Comparison of ENCODE assay signal across 19 cellular contexts in genomic region chr10:97690138-97690537, GRCh38. TPM values are rescaled to one million over a fixed set of nuclear protein-coding genes. Genes with fewer than 3 reads are reported as not detected.
A peak's percentile ranks its signal among the peaks of the same experiment; 100 is the strongest.
DNase-seq lines count a peak whose midpoint lies in the region; ATAC-seq and TF ChIP-seq lines count a peak whose summit lies in the region.
"Had no signal": no experiment of that assay in that cellular context is flagged by ENCODE, and none has a peak within 500 bp of the region (broad histone marks: within the 10 kb centered on the region; RNA-seq: fewer than 3 reads in every experiment).

No MANE protein-coding gene starts in this region.

- H4K20me1 ChIP-seq in HCT116 (ENCODE audit: insufficient read depth) (no peaks in the 10 kb centered on the region), fibroblast of lung (ENCODE audit: control insufficient read depth, extremely low read depth, insufficient read depth, low read length) (no peaks in the 10 kb centered on the region)

- H3K27me3 ChIP-seq in HCT116 (ENCODE audit: insufficient read depth, low read length) (no peaks in the 10 kb centered on the region), SJSA1 (replicated peaks) (no peaks in the 10 kb centered on the region), fibroblast of lung (ENCODE audit: control insufficient read depth, insufficient read depth, low read length) (no peaks in the 10 kb centered on the region), stomach (no peaks in the 10 kb centered on the region)
- H3K27me3 ChIP-seq: BE2C, Peyer's patch, uterus had no signal

- peaks cover 17% of the 10 kb centered on the region for H3K79me2 ChIP-seq in HCT116 (ENCODE audit: insufficient read depth, low read length)
- peaks cover 15% of the 10 kb centered on the region for H3K79me2 ChIP-seq in fibroblast of lung (ENCODE audit: control insufficient read depth, insufficient read depth, low read length)

- H3K27ac ChIP-seq in HCT116 (ENCODE audit: low read depth, low read length) (no peak overlapping the region), SJSA1 (peak overlapping the region; percentile 86), fibroblast of lung (ENCODE audit: insufficient read depth, low read length) (peak overlapping the region; percentile 93), stomach (peak overlapping the region in 4 of 5 donors; percentile 30 to 97 (median 92))
- H3K27ac ChIP-seq: Peyer's patch had no signal

- CTCF ChIA-PET in HCT116 (lab: Charles Lee), result interaction anchor here (5.0 kb wide), 1 partner anchor 12 kb away, joined by 23 read pairs; no protein-coding TSS in a partner anchor

- H3K4me1 ChIP-seq in HCT116 (ENCODE audit: control insufficient read depth in 1 of 2, insufficient read depth in 2 of 2, low read length in 2 of 2) (peaks cover 30 to 49% of the 10 kb centered on the region in 2 experiments), SJSA1 (replicated peaks) (peaks cover 44% of the 10 kb centered on the region), fibroblast of lung (ENCODE audit: control insufficient read depth, extremely low read depth, insufficient read depth, low read length) (peaks cover 17% of the 10 kb centered on the region), stomach (peaks cover 15 to 42% (median 30%) of the 10 kb centered on the region in 4 donors)

- peak overlapping the region; percentile 32 for H3K4me2 ChIP-seq in HCT116 (ENCODE audit: low read length)
- no peak overlapping the region for H3K4me2 ChIP-seq in fibroblast of lung (ENCODE audit: extremely low read depth, insufficient read depth, low read length)

- H3K4me3 ChIP-seq in HCT116 (replicated peaks in 1 of 2; ENCODE audit: low read depth in 1 of 2, low read length in 2 of 2) (no peak overlapping the region), SJSA1 (no peak overlapping the region), fibroblast of lung (replicated peaks in 1 of 4; ENCODE audit: control extremely low read depth in 1 of 4, insufficient read depth in 1 of 4, low read depth in 3 of 4, low read length in 4 of 4) (no peak overlapping the region), stomach (no peak overlapping the region)
- H3K4me3 ChIP-seq: Peyer's patch, uterus had no signal

- H2AFZ ChIP-seq in HCT116 (ENCODE audit: low read depth, low read length, poor library complexity, severe bottlenecking), result no peak overlapping the region
- no peak overlapping the region for H2AFZ ChIP-seq in fibroblast of lung (ENCODE audit: low read length)

- H3K9me3 ChIP-seq in HCT116 (ENCODE audit: control insufficient read depth in 1 of 2, insufficient read depth in 1 of 2, low read depth in 1 of 2, low read length in 2 of 2), result no peaks in the 10 kb centered on the region
- H3K9me3 ChIP-seq in SJSA1 (replicated peaks), result no peaks in the 10 kb centered on the region
- no peaks in the 10 kb centered on the region for H3K9me3 ChIP-seq in fibroblast of lung (ENCODE audit: control insufficient read depth, insufficient read depth, low read depth, low read length)
- H3K9me3 ChIP-seq in stomach, result no peaks in the 10 kb centered on the region
- H3K9me3 ChIP-seq: BE2C, Peyer's patch, uterus had no signal

- H3K9ac ChIP-seq in HCT116 (ENCODE audit: low read length) (no peak overlapping the region), fibroblast of lung (ENCODE audit: insufficient read depth, low read length) (no peak overlapping the region)

- TF ChIP-seq EP300 in stomach (IDR thresholded peaks at IDR 0.05), result no peak

- TF ChIP-seq RAD21 in HCT116 (IDR thresholded peaks at IDR 0.05; ENCODE audit: low read depth), result no peak

- 83 to 95% (median 92%) methylated on average over 3 of the region's 3 CpGs for WGBS in stomach, 5 donors

- POLR2A ChIA-PET in HCT116 (lab: Charles Lee), result no interaction called here

- no peaks in the 10 kb centered on the region for H3K36me3 ChIP-seq in HCT116 (ENCODE audit: control insufficient read depth in 1 of 2, insufficient read depth in 2 of 2, low read length in 2 of 2)
- no peaks in the 10 kb centered on the region for H3K36me3 ChIP-seq in SJSA1
- H3K36me3 ChIP-seq in fibroblast of lung (ENCODE audit: control insufficient read depth, insufficient read depth, low read length), result no peaks in the 10 kb centered on the region
- no peaks in the 10 kb centered on the region for H3K36me3 ChIP-seq in stomach
- H3K36me3 ChIP-seq: BE2C, Peyer's patch, uterus had no signal

- no TSS peak for BruUV-seq in HCT116 (replicated peaks; lab: Mats Ljungman, UMichigan)

- TF ChIP-seq POLR2A in HCT116 (IDR thresholded peaks at IDR 0.05; ENCODE audit: borderline replicate concordance, extremely low read depth, insufficient read depth, insufficient read length) (no peak), stomach (IDR thresholded peaks at IDR 0.05) (no peak)

- TF ChIP-seq CTCF in HCT116 (IDR thresholded peaks at IDR 0.05 in 2 of 3, conservative IDR thresholded peaks at IDR 0.05 in 1 of 3; ENCODE audit: borderline replicate concordance in 1 of 3, insufficient read depth in 1 of 3, low read depth in 2 of 3, low read length in 2 of 3), result no peak
- TF ChIP-seq CTCF in fibroblast of lung (conservative IDR thresholded peaks at IDR 0.05 in 1 of 2, IDR thresholded peaks at IDR 0.05 in 1 of 2; ENCODE audit: low read depth in 1 of 2, low read length in 2 of 2), result no peak
- no peak for TF ChIP-seq CTCF in stomach (IDR thresholded peaks at IDR 0.05)

- intact Hi-C loops in HCT116 (cut with micrococcal nuclease), result no loop called here
- intact Hi-C loops in stomach (cut with DNase I; ENCODE audit: low total_unique reads), result no loop called here

- ATAC-seq in HCT116, result no peak

- DNase-seq in HCT116 (ENCODE audit: low read depth, low spot score), result no peak
- no peak for DNase-seq in SJSA1 (ENCODE audit: low read depth in 1 of 2, low spot score in 2 of 2)
- no peak for DNase-seq in fibroblast of lung (ENCODE audit: low read depth in 2 of 2)
- DNase-seq in stomach, result no peak
- DNase-seq in pons (ENCODE audit: low spot score), result no peak
- DNase-seq in NCI-H1092 treated with DMSO at 0.1 percent for 48 hours (lab: John Stamatoyannopoulos, UW), result no peak
- no peak for DNase-seq in stimulated activated CD8-positive, alpha-beta memory T cell treated with anti-CD3 and anti-CD28 coated beads, Interleukin-4, amount 100 ng/mL, for 48 hours
- DNase-seq: activated CD4-positive, alpha-beta T cell treated with anti-CD3 and anti-CD28 coated beads for 48 hours; amygdala; BE2C; cerebellar nuclear complex; effector memory CD4-positive, alpha-beta T cell; hypothalamus; Karpas-422; NCI-H1417; NCI-H82; nephron progenitor cell; Peyer's patch; uterus had no signal

- H3K9me2 ChIP-seq in HCT116 (ENCODE audit: insufficient read depth), result no peaks in the 10 kb centered on the region

- RAD21 ChIA-PET in HCT116 (lab: Charles Lee; ENCODE audit: low non-redundant PET in 1 of 2, low total read pairs in 2 of 2, uncharacterized antibody in 2 of 2, unreplicated experiment in 2 of 2), result no interaction called here

TF ChIP-seq in HCT116, 20 proteins besides CTCF, POLR2A, EP300 and RAD21 (continues in another document):
- TF ChIP-seq MAX (IDR thresholded peaks at IDR 0.05), result no peak
- TF ChIP-seq ZFX (IDR thresholded peaks at IDR 0.05), result no peak

RNA-seq across cellular contexts. Expression of gene AVPI1, which starts 3.1 kb away (rescaled TPM):
- 26.7 TPM for total RNA-seq in HCT116 (2021; ENCODE audit: unreplicated experiment)
- polyA plus RNA-seq in HCT116 (2012), result 37.1 and 59.0 TPM in 2 replicates
- total RNA-seq in SJSA1 (2014; rRNA removed; shearing (Covaris generic)), result 4.3 and 8.6 TPM in 2 replicates
- total RNA-seq in fibroblast of lung, result 31.8 and 77.5 TPM in 2 replicates
- 14.3 and 14.9 TPM in 2 replicates for polyA plus RNA-seq in fibroblast of lung
- polyA plus RNA-seq in fibroblast of lung (2012), result 25.4 and 27.1 TPM in 2 replicates
- 21.2 and 26.7 TPM in 2 replicates for polyA minus RNA-seq in fibroblast of lung (ENCODE audit: low replicate concordance)
- 10 to 100 TPM in 4 of 5 donors, 1 to 10 TPM in 1; 2.3 to 24.6 (median 12.1) TPM for total RNA-seq in stomach
- 10 to 100 TPM; 16.7 to 38.2 (median 23.5) TPM for polyA plus RNA-seq in stomach

RNA-seq across cellular contexts. Expression of gene MARVELD1, which starts 23.4 kb away (rescaled TPM):
- total RNA-seq in HCT116 (2021; ENCODE audit: unreplicated experiment), result 36.1 TPM
- 21.0 and 25.9 TPM in 2 replicates for polyA plus RNA-seq in HCT116 (2012)
- total RNA-seq in SJSA1 (2014; rRNA removed; shearing (Covaris generic)), result 30.7 and 36.5 TPM in 2 replicates
- total RNA-seq in fibroblast of lung, result 12.1 and 16.3 TPM in 2 replicates
- 106 and 132 TPM in 2 replicates for polyA plus RNA-seq in fibroblast of lung
- polyA plus RNA-seq in fibroblast of lung (2012), result 69.8 and 73.6 TPM in 2 replicates
- polyA minus RNA-seq in fibroblast of lung (ENCODE audit: low replicate concordance), result 87.0 and 98.0 TPM in 2 replicates
- total RNA-seq in stomach, result 10 to 100 TPM in 3 of 5 donors, 1 to 10 TPM in 2; 8.8 to 21.0 (median 12.7) TPM
- polyA plus RNA-seq in stomach, result 10 to 100 TPM in 1 of 3 donors, 1 to 10 TPM in 2; 5.7 to 13.6 (median 8.4) TPM

RNA-seq across cellular contexts. Expression of gene ZFYVE27, which starts 46.8 kb away (rescaled TPM):
- total RNA-seq in HCT116 (2021; ENCODE audit: unreplicated experiment), result 28.4 TPM
- polyA plus RNA-seq in HCT116 (2012), result 12.8 and 15.3 TPM in 2 replicates
- 20.8 and 20.9 TPM in 2 replicates for total RNA-seq in SJSA1 (2014; rRNA removed; shearing (Covaris generic))
- total RNA-seq in fibroblast of lung, result 16.9 and 22.1 TPM in 2 replicates
- polyA plus RNA-seq in fibroblast of lung, result 7.7 and 8.3 TPM in 2 replicates
- polyA plus RNA-seq in fibroblast of lung (2012), result 7.7 and 8.1 TPM in 2 replicates
- 7.3 and 7.8 TPM in 2 replicates for polyA minus RNA-seq in fibroblast of lung (ENCODE audit: low replicate concordance)
- total RNA-seq in stomach, result 10 to 100 TPM in 4 of 5 donors, 1 to 10 TPM in 1; 6.7 to 77.1 (median 25.2) TPM
- 10 to 100 TPM in 1 of 3 donors, 1 to 10 TPM in 2; 4.3 to 16.3 (median 7.6) TPM for polyA plus RNA-seq in stomach

RNA-seq across cellular contexts. Expression of gene PI4K2A, which starts 49.7 kb away (rescaled TPM):
- 20.0 TPM for total RNA-seq in HCT116 (2021; ENCODE audit: unreplicated experiment)
- 17.8 TPM in 2 replicates for polyA plus RNA-seq in HCT116 (2012)
- 14.9 and 19.6 TPM in 2 replicates for total RNA-seq in SJSA1 (2014; rRNA removed; shearing (Covaris generic))
- 16.4 and 26.6 TPM in 2 replicates for total RNA-seq in fibroblast of lung
- 30.7 and 47.2 TPM in 2 replicates for polyA plus RNA-seq in fibroblast of lung
- 22.7 and 35.4 TPM in 2 replicates for polyA plus RNA-seq in fibroblast of lung (2012)
- 33.3 and 51.5 TPM in 2 replicates for polyA minus RNA-seq in fibroblast of lung (ENCODE audit: low replicate concordance)
- 10 to 100 TPM in 4 of 5 donors, 1 to 10 TPM in 1; 9.1 to 13.6 (median 10.5) TPM for total RNA-seq in stomach
- polyA plus RNA-seq in stomach, result 1 to 10 TPM; 4.2 to 8.8 (median 7.8) TPM

RNA-seq across cellular contexts. Expression of gene MORN4, which starts 56.8 kb away (rescaled TPM):
- total RNA-seq in HCT116 (2021; ENCODE audit: unreplicated experiment) (8.0 TPM), fibroblast of lung (6.4 and 13.4 TPM in 2 replicates), stomach (10 to 100 TPM in 1 of 5 donors, 1 to 10 TPM in 1, not detected in 3; 5.5 to 19.8 TPM)
- polyA plus RNA-seq in HCT116 (2012), result 9.7 and 13.9 TPM in 2 replicates
- total RNA-seq in SJSA1 (2014; rRNA removed; shearing (Covaris generic)), result 4.4 and 6.8 TPM in 2 replicates
- polyA plus RNA-seq in fibroblast of lung (11.0 and 13.2 TPM in 2 replicates), stomach (10 to 100 TPM in 1 of 3 donors, 1 to 10 TPM in 2; 4.3 to 12.4 (median 6.8) TPM)
- 11.6 and 12.1 TPM in 2 replicates for polyA plus RNA-seq in fibroblast of lung (2012)
- 2.2 and 3.7 TPM in 2 replicates for polyA minus RNA-seq in fibroblast of lung (ENCODE audit: low replicate concordance)
